ENCODE assay signal across 10 cellular contexts in the genomic region with DNA sequence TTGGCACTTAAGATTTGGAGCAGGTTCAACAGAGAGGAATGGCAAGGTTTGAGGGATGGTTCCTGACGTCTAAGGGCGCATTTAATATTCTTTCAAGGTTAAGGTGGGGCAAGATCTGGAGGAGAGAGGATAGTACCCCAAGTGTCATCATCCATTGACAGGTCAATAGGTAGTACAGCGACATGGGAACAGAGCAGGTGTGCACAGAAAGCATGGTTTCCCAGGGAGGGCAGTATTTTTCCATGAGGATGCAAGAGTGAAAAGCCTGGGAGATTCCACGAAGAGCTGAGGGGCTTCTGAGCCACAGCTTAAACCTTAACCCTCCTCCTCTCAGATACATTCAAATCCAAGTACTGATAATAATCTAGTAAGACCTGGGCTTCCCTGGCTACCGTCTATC. TPM values are rescaled to one million over a fixed set of nuclear protein-coding genes. Genes with fewer than 3 reads are reported as not detected.
A peak's percentile ranks its signal among the peaks of the same experiment; 100 is the strongest.
DNase-seq lines count a peak whose midpoint lies in the region; ATAC-seq lines count a peak whose summit lies in the region.
"Had no signal": no experiment of that assay in that cellular context is flagged by ENCODE, and none has a peak within 500 bp of the region (broad histone marks: within the 10 kb centered on the region; RNA-seq: fewer than 3 reads in every experiment).

No MANE protein-coding gene starts in this region.

- no peak for ATAC-seq in activated T-helper 17 cell treated with anti-CD3 and anti-CD28 coated beads, Interleukin-2, amount 50 U/mL, for 72 hours (replicated peaks)
- no peak for ATAC-seq in stimulated activated effector memory CD8-positive, alpha-beta T cell treated with anti-CD3 and anti-CD28 coated beads, Interleukin-12 subunit alpha, Interleukin-12 subunit beta, amount 100 ng/mL, for 72 hours
- ATAC-seq in HG02884 (IDR thresholded peaks at IDR 0.05; ENCODE audit: unreplicated experiment) = no peak

- peaks cover 11% of the 10 kb centered on the region for H3K4me1 Mint-ChIP-seq in activated T-helper 17 cell treated with anti-CD3 and anti-CD28 coated beads, Interleukin-2, amount 50 U/mL, for 72 hours
- peaks cover 38% of the 10 kb centered on the region for H3K4me1 Mint-ChIP-seq in stimulated activated effector memory CD8-positive, alpha-beta T cell treated with anti-CD3 and anti-CD28 coated beads, Interleukin-12 subunit alpha, Interleukin-12 subunit beta, amount 100 ng/mL, for 72 hours

- H3K9ac ChIP-seq in HUES6 (ENCODE audit: low read length) (no peak overlapping the region), iPS-20b (ENCODE audit: low read depth, low read length) (no peak overlapping the region; the same call in 1 of the 2 replicates)

- H3K36me3 Mint-ChIP-seq in activated T-helper 17 cell treated with anti-CD3 and anti-CD28 coated beads, Interleukin-2, amount 50 U/mL, for 72 hours (ENCODE audit: low read depth) = no peaks in the 10 kb centered on the region
- no peaks in the 10 kb centered on the region for H3K36me3 Mint-ChIP-seq in stimulated activated effector memory CD8-positive, alpha-beta T cell treated with anti-CD3 and anti-CD28 coated beads, Interleukin-12 subunit alpha, Interleukin-12 subunit beta, amount 100 ng/mL, for 72 hours

- H3K27ac Mint-ChIP-seq in activated T-helper 17 cell treated with anti-CD3 and anti-CD28 coated beads, Interleukin-2, amount 50 U/mL, for 72 hours = no peak overlapping the region
- no peak overlapping the region for H3K27ac Mint-ChIP-seq in stimulated activated effector memory CD8-positive, alpha-beta T cell treated with anti-CD3 and anti-CD28 coated beads, Interleukin-12 subunit alpha, Interleukin-12 subunit beta, amount 100 ng/mL, for 72 hours
- H3K27ac Mint-ChIP-seq: HFFc6 had no signal

- H3K4me1 ChIP-seq in HUES6 (ENCODE audit: control insufficient read depth, insufficient read depth, low read length) (0 out of 2 replicates have a peak, but pooled peaks cover 6% of the 10 kb centered on the region), iPS-20b (ENCODE audit: insufficient read depth, low read length) (no peaks in the 10 kb centered on the region)

- H3K4me3 ChIP-seq in HUES6 (ENCODE audit: low read depth, low read length) (peak overlapping the region; percentile 75), iPS-20b (ENCODE audit: low read length) (peak overlapping the region; percentile 70)

- peaks cover 55% of the 10 kb centered on the region for H3K27me3 ChIP-seq in HUES6 (ENCODE audit: control insufficient read depth, insufficient read depth, low read length)
- peaks cover 59% of the 10 kb centered on the region for H3K27me3 ChIP-seq in iPS-20b (ENCODE audit: insufficient read depth, low read length)

- peak overlapping the region; percentile 55 for H3K4me3 Mint-ChIP-seq in activated T-helper 17 cell treated with anti-CD3 and anti-CD28 coated beads, Interleukin-2, amount 50 U/mL, for 72 hours
- H3K4me3 Mint-ChIP-seq in stimulated activated effector memory CD8-positive, alpha-beta T cell treated with anti-CD3 and anti-CD28 coated beads, Interleukin-12 subunit alpha, Interleukin-12 subunit beta, amount 100 ng/mL, for 72 hours = peak overlapping the region; percentile 82
- H3K4me3 Mint-ChIP-seq: HFFc6 had no signal

- H3K27ac ChIP-seq in HUES6 (ENCODE audit: low read depth, low read length) (no peak overlapping the region), iPS-20b (ENCODE audit: low read length) (no peak overlapping the region)
- H3K27ac ChIP-seq: VCaP had no signal

- H3K9me3 Mint-ChIP-seq in activated T-helper 17 cell treated with anti-CD3 and anti-CD28 coated beads, Interleukin-2, amount 50 U/mL, for 72 hours = no peaks in the 10 kb centered on the region
- no peaks in the 10 kb centered on the region for H3K9me3 Mint-ChIP-seq in stimulated activated effector memory CD8-positive, alpha-beta T cell treated with anti-CD3 and anti-CD28 coated beads, Interleukin-12 subunit alpha, Interleukin-12 subunit beta, amount 100 ng/mL, for 72 hours
- H3K9me3 Mint-ChIP-seq: HFFc6 had no signal

- no peaks in the 10 kb centered on the region for H3K9me3 ChIP-seq in HUES6 (ENCODE audit: control insufficient read depth, insufficient read depth, low read depth, low read length)
- no peaks in the 10 kb centered on the region for H3K9me3 ChIP-seq in iPS-20b (ENCODE audit: insufficient read depth, low read depth, low read length)

- no peak for DNase-seq in stimulated activated effector memory CD8-positive, alpha-beta T cell treated with anti-CD3 and anti-CD28 coated beads, Interleukin-12 subunit alpha, Interleukin-12 subunit beta, amount 100 ng/mL, for 72 hours (ENCODE audit: low spot score in 2 of 2)
- no peak for DNase-seq in COLO668 (lab: John Stamatoyannopoulos, UW; ENCODE audit: unreplicated experiment)
- DNase-seq in A172 (ENCODE audit: low spot score) = no peak
- no peak for DNase-seq in midbrain (lab: John Stamatoyannopoulos, UW)
- DNase-seq: HFFc6 had no signal

- H3K36me3 ChIP-seq in HUES6 (ENCODE audit: control insufficient read depth, insufficient read depth, low read length) = no peaks in the 10 kb centered on the region
- H3K36me3 ChIP-seq in iPS-20b (ENCODE audit: insufficient read depth, low read depth, low read length) = no peaks in the 10 kb centered on the region

- H3K27me3 Mint-ChIP-seq in activated T-helper 17 cell treated with anti-CD3 and anti-CD28 coated beads, Interleukin-2, amount 50 U/mL, for 72 hours = peaks cover 6% of the 10 kb centered on the region

RNA-seq across cellular contexts. Expression of a gene that starts 9.1 kb away (rescaled TPM):
- total RNA-seq in activated T-helper 17 cell treated with anti-CD3 and anti-CD28 coated beads, Interleukin-2, amount 50 U/mL, for 72 hours = 1 to 10 TPM; 1.3 to 4.8 TPM
- total RNA-seq in A172 (2014; rRNA removed; shearing (Covaris generic)) = 28.6 and 31.7 TPM in 2 replicates

RNA-seq across cellular contexts. Expression of a gene that starts 27.2 kb away (rescaled TPM):
- total RNA-seq in activated T-helper 17 cell treated with anti-CD3 and anti-CD28 coated beads, Interleukin-2, amount 50 U/mL, for 72 hours = 10 to 100 TPM; 33.6 to 53.6 TPM
- total RNA-seq in A172 (2014; rRNA removed; shearing (Covaris generic)) = 21.2 and 22.2 TPM in 2 replicates

RNA-seq across cellular contexts. Expression of a gene that starts 57.7 kb away (rescaled TPM):
- total RNA-seq in activated T-helper 17 cell treated with anti-CD3 and anti-CD28 coated beads, Interleukin-2, amount 50 U/mL, for 72 hours = 10 to 100 TPM in 1 of 2 donors, 1 to 10 TPM in 1; 6.2 to 23.7 TPM
- total RNA-seq in A172 (2014; rRNA removed; shearing (Covaris generic)) = 1.4 and 1.6 TPM in 2 replicates
